12 cellular contexts compared by ENCODE assay signal in genomic region chr13:41547253-41548000, GRCh38.
DNase-seq lines count a peak whose midpoint lies in the region; ATAC-seq and TF ChIP-seq lines count a peak whose summit lies in the region.
"Had no signal": no experiment of that assay in that cellular context is flagged by ENCODE, and none has a peak within 500 bp of the region (broad histone marks: within the 10 kb centered on the region; RNA-seq: fewer than 3 reads in every experiment).

No MANE protein-coding gene starts in this region.

- intact Hi-C loops in left ventricle myocardium superior (cut with micrococcal nuclease) (no loop called here), prostate gland (cut with DNase I) (no loop called here)

- H3K4me3 ChIP-seq in astrocyte of the spinal cord (ENCODE audit: low read depth, low read length) (no peak overlapping the region), prostate gland (no peak overlapping the region)

- no peak for TF ChIP-seq CTCF in astrocyte of the spinal cord (IDR thresholded peaks at IDR 0.05; ENCODE audit: low read depth, low read length)
- TF ChIP-seq CTCF in prostate gland (IDR thresholded peaks at IDR 0.05): no peak

- TF ChIP-seq POLR2A in prostate gland (IDR thresholded peaks at IDR 0.05): no peak

- in situ Hi-C loops in astrocyte of the spinal cord (cut with HindIII; ENCODE audit: low sequenced_read_pairs): no loop called here

- WGBS in prostate gland: 27% methylated on average over 13 of the region's 16 CpGs

- peak; percentile 57 for DNase-seq in AG08396 (ENCODE audit: low spot score)
- peak; percentile 37 for DNase-seq in astrocyte of the spinal cord (ENCODE audit: low read depth, low spot score)
- peak; percentile 76 for DNase-seq in left ventricle myocardium superior
- DNase-seq in prostate gland (ENCODE audit: low spot score): no peak
- no peak for DNase-seq in NCI-H1436 (lab: John Stamatoyannopoulos, UW)
- DNase-seq in NCI-H2227 treated with DMSO at 0.1 percent for 48 hours (lab: John Stamatoyannopoulos, UW): no peak
- DNase-seq: activated gamma-delta T cell treated with Interleukin-2 at 50 U/mL for 16 hours; naive thymus-derived CD8-positive, alpha-beta T cell; NCI-H524 had no signal

- H3K36me3 ChIP-seq in prostate gland: no peaks in the 10 kb centered on the region

- H3K27me3 ChIP-seq in prostate gland (replicated peaks; ENCODE audit: insufficient read depth): no peaks in the 10 kb centered on the region

- H3K4me1 ChIP-seq in prostate gland (replicated peaks): peaks cover 3% of the 10 kb centered on the region

- H3K27ac ChIP-seq in prostate gland: peak overlapping the region; percentile 33 to 60
- H3K27ac ChIP-seq: KMS-11 had no signal

- ATAC-seq in left ventricle myocardium superior (peak; percentile 87), GM21529 (IDR thresholded peaks at IDR 0.05; ENCODE audit: unreplicated experiment) (no peak), HG03045 (IDR thresholded peaks at IDR 0.05; ENCODE audit: unreplicated experiment) (no peak)
- ATAC-seq: naive thymus-derived CD8-positive, alpha-beta T cell had no signal

- no peaks in the 10 kb centered on the region for H3K9me3 ChIP-seq in prostate gland

Comparison
In these comparisons a context has a peak if more than half of its experiments do, and no peak if none do; other contexts are left out.
1. DNase-seq: peak in AG08396 (single experiment), astrocyte of the spinal cord (single experiment) and left ventricle myocardium superior (single experiment); none in prostate gland (single experiment), NCI-H1436 (single experiment) and NCI-H2227 treated with DMSO at 0.1 percent for 48 hours (single experiment).